Comparison of ENCODE assay signal across 9 cellular contexts in the genomic region with DNA sequence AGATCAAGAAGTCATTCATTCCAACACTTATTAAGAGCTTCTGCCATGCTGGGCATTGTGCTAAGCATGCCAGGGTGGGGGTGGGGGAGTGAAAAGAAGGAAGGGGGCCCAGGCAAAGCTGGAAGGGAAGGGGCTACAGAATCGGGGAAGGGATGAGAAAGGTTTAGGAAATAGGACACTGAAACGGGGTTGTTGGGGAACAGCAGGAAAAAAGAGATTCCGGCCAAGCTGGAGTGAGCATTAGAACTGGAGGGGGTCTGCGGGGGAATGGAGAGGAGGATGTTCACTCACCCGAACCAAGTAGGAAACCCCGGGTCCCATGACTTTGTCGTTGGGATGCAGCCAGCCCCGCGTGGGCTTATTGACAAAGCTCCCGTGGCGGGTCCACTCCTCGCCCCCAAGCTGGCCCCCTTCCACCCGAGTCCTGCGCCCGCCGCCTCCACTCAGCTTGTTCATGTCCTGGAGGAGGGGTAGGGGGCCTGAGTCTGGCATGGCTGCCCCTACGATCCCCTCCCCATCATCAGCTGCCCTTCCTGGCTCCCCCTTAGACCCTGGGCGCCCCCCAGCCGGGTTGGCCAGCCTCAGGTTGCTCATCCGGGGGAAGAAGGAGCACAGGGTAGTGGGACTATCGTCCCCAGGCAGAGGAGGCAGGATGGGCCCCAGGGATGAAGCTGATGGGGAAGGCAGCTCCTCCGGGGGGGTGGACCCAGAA. TPM values are rescaled to one million over a fixed set of nuclear protein-coding genes. Genes with fewer than 3 reads are reported as not detected.
DNase-seq lines count a peak whose midpoint lies in the region; ATAC-seq and TF ChIP-seq lines count a peak whose summit lies in the region.
"Had no signal": no experiment of that assay in that cellular context is flagged by ENCODE, and none has a peak within 500 bp of the region (broad histone marks: within the 10 kb centered on the region; RNA-seq: fewer than 3 reads in every experiment).

No MANE protein-coding gene starts in this region.

- peaks cover 28% of the 10 kb centered on the region for H3K36me3 Mint-ChIP-seq in stimulated activated naive CD8-positive, alpha-beta T cell treated with anti-CD3 and anti-CD28 coated beads, Interleukin-15, Interleukin-2, amounts not matched to agents 100 ng/mL and 50 ng/mL, for 24 hours (ENCODE audit: low read depth)

- ATAC-seq in stimulated activated naive CD8-positive, alpha-beta T cell treated with anti-CD3 and anti-CD28 coated beads, Interleukin-15, Interleukin-2, amounts not matched to agents 100 U/mL and 50 U/mL, for 24 hours: no peak
- ATAC-seq in GM21737 (IDR thresholded peaks at IDR 0.05; ENCODE audit: unreplicated experiment): no peak

- H3K27ac Mint-ChIP-seq in stimulated activated naive CD8-positive, alpha-beta T cell treated with anti-CD3 and anti-CD28 coated beads, Interleukin-15, Interleukin-2, amounts not matched to agents 100 ng/mL and 50 ng/mL, for 24 hours: peak overlapping the region; percentile 32

- peaks cover 31% of the 10 kb centered on the region for H3K4me1 Mint-ChIP-seq in stimulated activated naive CD8-positive, alpha-beta T cell treated with anti-CD3 and anti-CD28 coated beads, Interleukin-15, Interleukin-2, amounts not matched to agents 100 ng/mL and 50 ng/mL, for 24 hours (ENCODE audit: low read depth)

- H3K9ac ChIP-seq in mucosa of stomach (ENCODE audit: low read length): peak overlapping the region; percentile 65

- H3K36me3 ChIP-seq in mucosa of stomach (ENCODE audit: control insufficient read depth, insufficient read depth, low read length): peaks cover 20% of the 10 kb centered on the region

- no peak for DNase-seq in stimulated activated naive CD8-positive, alpha-beta T cell treated with anti-CD3 and anti-CD28 coated beads, Interleukin-15, Interleukin-2, amounts not matched to agents 100 U/mL and 50 U/mL, for 24 hours
- peak in 2 of 10 donors; percentile 61 to 63 for DNase-seq in dorsolateral prefrontal cortex
- DNase-seq in NCI-H1092 (lab: John Stamatoyannopoulos, UW): no peak
- DNase-seq in kidney tubule cell (ENCODE audit: low spot score): no peak
- DNase-seq in GM10248 (ENCODE audit: extremely low spot score): no peak
- DNase-seq: activated CD4-positive, alpha-beta T cell treated with anti-CD3 and anti-CD28 coated beads for 1 hour had no signal

- CTCF ChIA-PET in GM10248 (lab: Yijun Ruan, JAX): interaction anchor here (1.0 to 5.3 kb wide), 13 partner anchors 8 to 207 kb away, joined by 3 to 51 read pairs (median 5); partner anchors contain the start of genes FLAD1, PBXIP1 and PYGO2

- no peak for TF ChIP-seq CTCF in dorsolateral prefrontal cortex (IDR thresholded peaks at IDR 0.05 in 54 of 56, conservative IDR thresholded peaks at IDR 0.05 in 2 of 56; ENCODE audit: low read depth in 1 of 56, partially characterized antibody in 56 of 56)
- TF ChIP-seq CTCF in GM10248 (IDR thresholded peaks at IDR 0.05; ENCODE audit: control extremely low read depth, extremely low read depth, low read depth, missing control alignments): no peak

- H3K27me3 Mint-ChIP-seq in stimulated activated naive CD8-positive, alpha-beta T cell treated with anti-CD3 and anti-CD28 coated beads, Interleukin-15, Interleukin-2, amounts not matched to agents 100 ng/mL and 50 ng/mL, for 24 hours: no peaks in the 10 kb centered on the region

- H3K4me3 Mint-ChIP-seq in stimulated activated naive CD8-positive, alpha-beta T cell treated with anti-CD3 and anti-CD28 coated beads, Interleukin-15, Interleukin-2, amounts not matched to agents 100 ng/mL and 50 ng/mL, for 24 hours: no peak overlapping the region

- H3K9me3 Mint-ChIP-seq in stimulated activated naive CD8-positive, alpha-beta T cell treated with anti-CD3 and anti-CD28 coated beads, Interleukin-15, Interleukin-2, amounts not matched to agents 100 ng/mL and 50 ng/mL, for 24 hours: no peaks in the 10 kb centered on the region

- H3K9me3 ChIP-seq in mucosa of stomach (ENCODE audit: control insufficient read depth, low read length): no peaks in the 10 kb centered on the region

- intact Hi-C loops in dorsolateral prefrontal cortex (cut with DNase I): no loop called here

- H3K27ac ChIP-seq in dorsolateral prefrontal cortex: peak overlapping the region in 58 of 59 donors; percentile 18 to 100 (median 95)

- H3K4me3 ChIP-seq in dorsolateral prefrontal cortex (peak overlapping the region; percentile 25 to 84 (median 58)), mucosa of stomach (ENCODE audit: low read length) (no peak overlapping the region)

- H3K4me1 ChIP-seq in mucosa of stomach (ENCODE audit: control insufficient read depth, insufficient read depth, low read length): peaks cover 50% of the 10 kb centered on the region

- no peaks in the 10 kb centered on the region for H3K27me3 ChIP-seq in dorsolateral prefrontal cortex
- no peaks in the 10 kb centered on the region for H3K27me3 ChIP-seq in mucosa of stomach (ENCODE audit: control insufficient read depth, insufficient read depth, low read length)

- POLR2A ChIA-PET in GM10248 (lab: Yijun Ruan, JAX): interaction anchor here (1.3 to 2.3 kb wide), 3 partner anchors 9 to 30 kb away, joined by 4 to 6 read pairs (median 4); partner anchors contain the start of gene PYGO2

RNA-seq across cellular contexts. Expression of gene SHC1, which starts 0.7 kb away (rescaled TPM):
- total RNA-seq in dorsolateral prefrontal cortex: 10 to 100 TPM; 19.6 to 84.4 (median 32.6) TPM

RNA-seq across cellular contexts. Expression of gene CKS1B, which starts 4.6 kb away (rescaled TPM):
- 10 to 100 TPM in 89 of 120 experiments, 1 to 10 TPM in 31; 4.1 to 21.6 (median 11.6) TPM for total RNA-seq in dorsolateral prefrontal cortex

RNA-seq across cellular contexts. Expression of gene PYGO2, which starts 8.3 kb away (rescaled TPM):
- total RNA-seq in dorsolateral prefrontal cortex: 10 to 100 TPM; 26.9 to 46.0 (median 33.8) TPM

RNA-seq across cellular contexts. Expression of gene FLAD1, which starts 13.2 kb away (rescaled TPM):
- 10 to 100 TPM; 16.1 to 42.6 (median 25.5) TPM for total RNA-seq in dorsolateral prefrontal cortex

RNA-seq across cellular contexts. Expression of gene PBXIP1, which starts 14.0 kb away (rescaled TPM):
- 100 to 1,000 TPM in 54 of 120 experiments, 10 to 100 TPM in 66; 40.2 to 244 (median 96.9) TPM for total RNA-seq in dorsolateral prefrontal cortex
